15 cellular contexts compared by ENCODE assay signal in the genomic region with DNA sequence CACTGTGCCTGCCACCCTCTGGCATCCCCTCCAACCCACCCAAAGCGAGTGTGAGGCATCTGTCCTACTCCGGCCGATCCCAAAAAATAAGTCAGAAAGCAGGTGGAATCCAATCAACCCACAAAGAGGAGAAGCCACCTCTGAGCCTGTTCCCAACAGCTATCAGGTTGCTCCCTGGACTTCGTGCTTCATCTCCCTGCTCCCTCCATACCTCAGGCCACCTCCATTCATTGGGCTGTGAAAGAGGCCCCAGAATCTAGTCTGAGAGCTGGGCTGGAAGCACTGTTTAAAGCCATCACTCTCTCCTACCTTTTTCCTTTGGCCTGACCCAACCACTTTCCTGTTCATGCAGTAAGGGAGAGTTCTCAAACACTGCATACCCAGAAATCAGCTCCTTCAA.
DNase-seq lines count a peak whose midpoint lies in the region; ATAC-seq and TF ChIP-seq lines count a peak whose summit lies in the region.
"Had no signal": no experiment of that assay in that cellular context is flagged by ENCODE, and none has a peak within 500 bp of the region (broad histone marks: within the 10 kb centered on the region; RNA-seq: fewer than 3 reads in every experiment).

No MANE protein-coding gene starts in this region.

- DNase-seq in activated CD4-positive, alpha-beta memory T cell treated with anti-CD3 and anti-CD28 coated beads, Interleukin-2, amount 10 ng/mL, durations not matched to agents 7 days and 5 days = no peak
- no peak for DNase-seq in activated CD4-positive, alpha-beta memory T cell treated with anti-CD3 and anti-CD28 coated beads for 36 hours
- DNase-seq in RWPE1 (ENCODE audit: low spot score) (no peak), mesothelial cell of epicardium (ENCODE audit: low spot score in 2 of 2, unreplicated experiment in 2 of 2) (no peak), OCI-LY7 (ENCODE audit: low spot score) (no peak), osteoblast (ENCODE audit: insufficient read length, low spot score, missing footprints) (no peak)
- DNase-seq in stimulated activated naive B cell treated with anti-CD40 and anti-IgM and Interleukin-4, amounts not matched to agents 10 μg/mL and 1 μg/mL and 100 μg/mL, for 72 hours = no peak
- DNase-seq: 8988T, DMS 273 treated with DMSO at 0.1 percent for 48 hours, DND-41, H7, NCI-H1105, NCI-H2081 treated with DMSO at 0.1 percent for 48 hours, SHP77 treated with DMSO at 0.1 percent for 48 hours had no signal

- intact Hi-C loops in activated CD4-positive, alpha-beta memory T cell treated with anti-CD3 and anti-CD28 coated beads for 36 hours (cut with micrococcal nuclease) = no loop called here
- intact Hi-C loops in OCI-LY7 (cut with micrococcal nuclease; ENCODE audit: unreplicated experiment) = no loop called here

- no peaks in the 10 kb centered on the region for H3K27me3 ChIP-seq in osteoblast (ENCODE audit: insufficient read depth, low read length)

- no peaks in the 10 kb centered on the region for H3K9me3 Mint-ChIP-seq in activated CD4-positive, alpha-beta memory T cell treated with anti-CD3 and anti-CD28 coated beads, Interleukin-2, amount 10 ng/mL, durations not matched to agents 7 days and 5 days
- no peaks in the 10 kb centered on the region for H3K9me3 Mint-ChIP-seq in activated CD4-positive, alpha-beta memory T cell treated with anti-CD3 and anti-CD28 coated beads for 36 hours
- H3K9me3 Mint-ChIP-seq in mesothelial cell of epicardium = no peaks in the 10 kb centered on the region
- peaks cover 0 to 3% of the 10 kb centered on the region in 2 donors for H3K9me3 Mint-ChIP-seq in stimulated activated naive B cell treated with anti-CD40 and anti-IgM and Interleukin-4, amounts not matched to agents 10 μg/mL and 1 μg/mL and 100 μg/mL, for 72 hours

- H3K27me3 Mint-ChIP-seq in activated CD4-positive, alpha-beta memory T cell treated with anti-CD3 and anti-CD28 coated beads, Interleukin-2, amount 10 ng/mL, durations not matched to agents 7 days and 5 days = no peaks in the 10 kb centered on the region
- H3K27me3 Mint-ChIP-seq in activated CD4-positive, alpha-beta memory T cell treated with anti-CD3 and anti-CD28 coated beads for 36 hours = no peaks in the 10 kb centered on the region
- H3K27me3 Mint-ChIP-seq in mesothelial cell of epicardium (ENCODE audit: low read depth) = no peaks in the 10 kb centered on the region
- H3K27me3 Mint-ChIP-seq in stimulated activated naive B cell treated with anti-CD40 and anti-IgM and Interleukin-4, amounts not matched to agents 10 μg/mL and 1 μg/mL and 100 μg/mL, for 72 hours = no peaks in the 10 kb centered on the region

- no peak overlapping the region for H3K4me3 Mint-ChIP-seq in activated CD4-positive, alpha-beta memory T cell treated with anti-CD3 and anti-CD28 coated beads, Interleukin-2, amount 10 ng/mL, durations not matched to agents 7 days and 5 days
- H3K4me3 Mint-ChIP-seq in activated CD4-positive, alpha-beta memory T cell treated with anti-CD3 and anti-CD28 coated beads for 36 hours = no peak overlapping the region
- no peak overlapping the region for H3K4me3 Mint-ChIP-seq in mesothelial cell of epicardium
- no peak overlapping the region for H3K4me3 Mint-ChIP-seq in stimulated activated naive B cell treated with anti-CD40 and anti-IgM and Interleukin-4, amounts not matched to agents 10 μg/mL and 1 μg/mL and 100 μg/mL, for 72 hours

- no peak overlapping the region for H2AFZ ChIP-seq in OCI-LY7 (ENCODE audit: low read length)
- no peak overlapping the region for H2AFZ ChIP-seq in osteoblast (ENCODE audit: low read length)

- no peaks in the 10 kb centered on the region for H3K9me3 ChIP-seq in OCI-LY7 (ENCODE audit: low read length)
- H3K9me3 ChIP-seq in osteoblast (ENCODE audit: low read depth, low read length) = no peaks in the 10 kb centered on the region

- CTCF ChIA-PET in activated CD4-positive, alpha-beta memory T cell treated with anti-CD3 and anti-CD28 coated beads, Interleukin-2, amount 10 ng/mL, durations not matched to agents 7 days and 5 days (lab: Charles Lee) = no interaction called here
- CTCF ChIA-PET in activated CD4-positive, alpha-beta memory T cell treated with anti-CD3 and anti-CD28 coated beads for 36 hours (lab: Charles Lee) = interaction anchor here (0.9 kb wide), 1 partner anchor 22 kb away, joined by 5 read pairs; no protein-coding TSS in a partner anchor
- CTCF ChIA-PET in RWPE1 (lab: Yijun Ruan, JAX) = interaction anchor here (1.2 to 1.5 kb wide), 3 partner anchors 9 to 134 kb away, joined by 3 to 8 read pairs (median 3); no protein-coding TSS in a partner anchor
- CTCF ChIA-PET in OCI-LY7 (lab: Charles Lee; ENCODE audit: unreplicated experiment) = no interaction called here

- H4K20me1 ChIP-seq in OCI-LY7 (ENCODE audit: insufficient read depth, low read length) (no peaks in the 10 kb centered on the region), osteoblast (ENCODE audit: insufficient read depth, low read length) (no peaks in the 10 kb centered on the region)

- H3K4me3 ChIP-seq in OCI-LY7 (ENCODE audit: low read depth, low read length, poor library complexity, severe bottlenecking) = no peak overlapping the region
- H3K4me3 ChIP-seq in osteoblast (ENCODE audit: insufficient read depth, low read length) = no peak overlapping the region

- H3K9me2 ChIP-seq in OCI-LY7 (ENCODE audit: insufficient read depth, low read length) = no peaks in the 10 kb centered on the region

- H3K36me3 ChIP-seq in OCI-LY7 (ENCODE audit: insufficient read depth, low read length) = peaks cover 99% of the 10 kb centered on the region
- peaks cover 52% of the 10 kb centered on the region for H3K36me3 ChIP-seq in osteoblast (ENCODE audit: insufficient read depth, low read length)

- BruUV-seq in OCI-LY7 (replicated peaks; lab: Mats Ljungman, UMichigan) = no TSS peak

- H3K27ac ChIP-seq in RWPE1 = peak overlapping the region; percentile 30
- H3K27ac ChIP-seq in OCI-LY7 (ENCODE audit: low read depth, low read length, poor library complexity, severe bottlenecking) = no peak overlapping the region
- no peak overlapping the region for H3K27ac ChIP-seq in osteoblast (ENCODE audit: low read depth, low read length)

- ATAC-seq in stimulated activated naive B cell treated with anti-CD40 and anti-IgM and Interleukin-4, amounts not matched to agents 10 μg/mL and 1 μg/mL and 100 μg/mL, for 72 hours (replicated peaks) = no peak
- ATAC-seq in HG02759 (IDR thresholded peaks at IDR 0.05; ENCODE audit: unreplicated experiment) = no peak

- H3K36me3 Mint-ChIP-seq in activated CD4-positive, alpha-beta memory T cell treated with anti-CD3 and anti-CD28 coated beads, Interleukin-2, amount 10 ng/mL, durations not matched to agents 7 days and 5 days (ENCODE audit: low read depth) = peaks cover 59% of the 10 kb centered on the region
- H3K36me3 Mint-ChIP-seq in activated CD4-positive, alpha-beta memory T cell treated with anti-CD3 and anti-CD28 coated beads for 36 hours = peaks cover 42% of the 10 kb centered on the region
- H3K36me3 Mint-ChIP-seq in mesothelial cell of epicardium = peaks cover 41% of the 10 kb centered on the region
- peaks cover 36 to 60% of the 10 kb centered on the region in 2 donors for H3K36me3 Mint-ChIP-seq in stimulated activated naive B cell treated with anti-CD40 and anti-IgM and Interleukin-4, amounts not matched to agents 10 μg/mL and 1 μg/mL and 100 μg/mL, for 72 hours

- H3K4me1 ChIP-seq in OCI-LY7 (ENCODE audit: insufficient read depth, low read length, poor library complexity, severe bottlenecking) (peaks cover 6% of the 10 kb centered on the region), osteoblast (ENCODE audit: insufficient read depth, low read length) (no peaks in the 10 kb centered on the region)

- H3K4me2 ChIP-seq in OCI-LY7 (ENCODE audit: low read length) (no peak overlapping the region), osteoblast (ENCODE audit: insufficient read depth, low read length) (no peak overlapping the region)

- H3K27ac Mint-ChIP-seq in activated CD4-positive, alpha-beta memory T cell treated with anti-CD3 and anti-CD28 coated beads, Interleukin-2, amount 10 ng/mL, durations not matched to agents 7 days and 5 days = peak overlapping the region; percentile 40
- H3K27ac Mint-ChIP-seq in activated CD4-positive, alpha-beta memory T cell treated with anti-CD3 and anti-CD28 coated beads for 36 hours = no peak overlapping the region
- H3K27ac Mint-ChIP-seq in mesothelial cell of epicardium = peak overlapping the region; percentile 28
- peak overlapping the region; percentile 25 for H3K27ac Mint-ChIP-seq in stimulated activated naive B cell treated with anti-CD40 and anti-IgM and Interleukin-4, amounts not matched to agents 10 μg/mL and 1 μg/mL and 100 μg/mL, for 72 hours

- TF ChIP-seq CTCF in RWPE1 (conservative IDR thresholded peaks at IDR 0.05; ENCODE audit: low read depth) (no peak), mesothelial cell of epicardium (IDR thresholded peaks at IDR 0.05; ENCODE audit: unreplicated experiment) (no peak), OCI-LY7 (conservative IDR thresholded peaks at IDR 0.05; ENCODE audit: low read length) (no peak), osteoblast (IDR thresholded peaks at IDR 0.05; ENCODE audit: extremely low read depth, low read depth, low read length) (no peak)

- H3K79me2 ChIP-seq in OCI-LY7 (ENCODE audit: insufficient read depth, low read depth, low read length) = no peaks in the 10 kb centered on the region
- H3K79me2 ChIP-seq in osteoblast (ENCODE audit: insufficient read depth, low read length) = peaks cover 26% of the 10 kb centered on the region

- H3K4me1 Mint-ChIP-seq in activated CD4-positive, alpha-beta memory T cell treated with anti-CD3 and anti-CD28 coated beads, Interleukin-2, amount 10 ng/mL, durations not matched to agents 7 days and 5 days = no peaks in the 10 kb centered on the region
- peaks cover 2% of the 10 kb centered on the region for H3K4me1 Mint-ChIP-seq in activated CD4-positive, alpha-beta memory T cell treated with anti-CD3 and anti-CD28 coated beads for 36 hours (ENCODE audit: low read depth)
- H3K4me1 Mint-ChIP-seq in mesothelial cell of epicardium = no peaks in the 10 kb centered on the region
- H3K4me1 Mint-ChIP-seq in stimulated activated naive B cell treated with anti-CD40 and anti-IgM and Interleukin-4, amounts not matched to agents 10 μg/mL and 1 μg/mL and 100 μg/mL, for 72 hours = peaks cover 6 to 15% of the 10 kb centered on the region in 2 donors

- POLR2A ChIA-PET in activated CD4-positive, alpha-beta memory T cell treated with anti-CD3 and anti-CD28 coated beads, Interleukin-2, amount 10 ng/mL, durations not matched to agents 7 days and 5 days (lab: Charles Lee) = no interaction called here
- POLR2A ChIA-PET in activated CD4-positive, alpha-beta memory T cell treated with anti-CD3 and anti-CD28 coated beads for 36 hours (lab: Charles Lee) = no interaction called here
- POLR2A ChIA-PET in RWPE1 (lab: Yijun Ruan, JAX; ENCODE audit: low non-redundant PET) (no interaction called here), OCI-LY7 (lab: Charles Lee) (no interaction called here)

Comparison
In these comparisons a context has a peak if more than half of its experiments do, and no peak if none do; other contexts are left out.
1. CTCF ChIA-PET loops: an anchor here in activated CD4-positive, alpha-beta memory T cell treated with anti-CD3 and anti-CD28 coated beads for 36 hours (0.9 kb wide) and RWPE1 (1.2 to 1.5 kb wide); none called in activated CD4-positive, alpha-beta memory T cell treated with anti-CD3 and anti-CD28 coated beads, Interleukin-2, amount 10 ng/mL, durations not matched to agents 7 days and 5 days and OCI-LY7.